In genomic region chr2:106878206-106878605, GRCh38 we compare ENCODE assay signal across 29 cellular contexts. TPM values are rescaled to one million over a fixed set of nuclear protein-coding genes. Genes with fewer than 3 reads are reported as not detected.
DNase-seq lines count a peak whose midpoint lies in the region; ATAC-seq and TF ChIP-seq lines count a peak whose summit lies in the region.
"Had no signal": no experiment of that assay in that cellular context is flagged by ENCODE, and none has a peak within 500 bp of the region (broad histone marks: within the 10 kb centered on the region; RNA-seq: fewer than 3 reads in every experiment).

No MANE protein-coding gene starts in this region.

- ATAC-seq in HG02798 (IDR thresholded peaks at IDR 0.05; ENCODE audit: poor library complexity, unreplicated experiment) = no peak
- ATAC-seq: A549; CD8-positive, alpha-beta T cell had no signal

- no peaks in the 10 kb centered on the region for H3K9me3 ChIP-seq in esophagus muscularis mucosa
- H3K9me3 ChIP-seq: A549; BE2C; BLaER1; BLaER1 treated with 17β-estradiol and CSF1 and Interleukin-3, amounts not matched to agents 10 nM and 100 nM; Caco-2 had no signal

- intact Hi-C loops in esophagus muscularis mucosa (cut with DNase I) = no loop called here

- no peaks in the 10 kb centered on the region for H3K4me1 ChIP-seq in esophagus muscularis mucosa
- H3K4me1 ChIP-seq: BE2C; BLaER1; BLaER1 treated with 17β-estradiol and CSF1 and Interleukin-3, amounts not matched to agents 10 nM and 100 nM; Caco-2 had no signal

- TF ChIP-seq POLR2A in esophagus muscularis mucosa (IDR thresholded peaks at IDR 0.05; ENCODE audit: low read depth) = no peak

- no peaks in the 10 kb centered on the region for H3K36me3 ChIP-seq in esophagus muscularis mucosa
- H3K36me3 ChIP-seq: BE2C; BLaER1; BLaER1 treated with 17β-estradiol and CSF1 and Interleukin-3, amounts not matched to agents 10 nM and 100 nM had no signal

- DNase-seq in esophagus muscularis mucosa (ENCODE audit: extremely low spot score) = peak; percentile 60
- DNase-seq: 8988T; ACHN; AML-193; BE2C; C1 segment of cervical spinal cord; Caco-2; Calu3; CD4-positive, alpha-beta memory T cell; CD4-positive, alpha-beta T cell; CD4-positive, CD25-positive, alpha-beta regulatory T cell; CD8-positive, alpha-beta memory T cell; CD8-positive, alpha-beta T cell; COR-L47; DMS 273 treated with DMSO at 0.1 percent for 48 hours; DMS153; DMS53; DMS79; DMS79 treated with DMSO at 0.1 percent for 48 hours; DND-41; EL had no signal

- no peaks in the 10 kb centered on the region for H3K27me3 ChIP-seq in esophagus muscularis mucosa
- H3K27me3 ChIP-seq: BE2C; BLaER1; BLaER1 treated with 17β-estradiol and CSF1 and Interleukin-3, amounts not matched to agents 10 nM and 100 nM had no signal

- TF ChIP-seq CTCF in esophagus muscularis mucosa (IDR thresholded peaks at IDR 0.05) = no peak

- H3K4me3 ChIP-seq in esophagus muscularis mucosa = no peak overlapping the region
- H3K4me3 ChIP-seq: A549; BLaER1; BLaER1 treated with 17β-estradiol and CSF1 and Interleukin-3, amounts not matched to agents 10 nM and 100 nM had no signal

- no peak overlapping the region for H3K27ac ChIP-seq in esophagus muscularis mucosa (replicated peaks in 1 of 4)
- H3K27ac ChIP-seq: 22Rv1; A549; BLaER1; BLaER1 treated with 17β-estradiol and CSF1 and Interleukin-3, amounts not matched to agents 10 nM and 100 nM; C4-2B had no signal

- TF ChIP-seq EP300 in esophagus muscularis mucosa (IDR thresholded peaks at IDR 0.05) = no peak

- 96% methylated on average over 4 of the region's 4 CpGs for WGBS in esophagus muscularis mucosa

RNA-seq across cellular contexts. Expression of gene ST6GAL2, which starts 7.8 kb away (rescaled TPM):
- total RNA-seq in esophagus muscularis mucosa = 10 to 100 TPM in 2 of 4 donors, 1 to 10 TPM in 2; 3.6 to 20.9 (median 7.5) TPM
- total RNA-seq: A172; B cell; Caco-2; Calu3; CD4-positive, alpha-beta memory T cell; CD4-positive, alpha-beta T cell; CD8-positive, alpha-beta memory T cell; CD8-positive, alpha-beta T cell had no signal
